In the genomic region with DNA sequence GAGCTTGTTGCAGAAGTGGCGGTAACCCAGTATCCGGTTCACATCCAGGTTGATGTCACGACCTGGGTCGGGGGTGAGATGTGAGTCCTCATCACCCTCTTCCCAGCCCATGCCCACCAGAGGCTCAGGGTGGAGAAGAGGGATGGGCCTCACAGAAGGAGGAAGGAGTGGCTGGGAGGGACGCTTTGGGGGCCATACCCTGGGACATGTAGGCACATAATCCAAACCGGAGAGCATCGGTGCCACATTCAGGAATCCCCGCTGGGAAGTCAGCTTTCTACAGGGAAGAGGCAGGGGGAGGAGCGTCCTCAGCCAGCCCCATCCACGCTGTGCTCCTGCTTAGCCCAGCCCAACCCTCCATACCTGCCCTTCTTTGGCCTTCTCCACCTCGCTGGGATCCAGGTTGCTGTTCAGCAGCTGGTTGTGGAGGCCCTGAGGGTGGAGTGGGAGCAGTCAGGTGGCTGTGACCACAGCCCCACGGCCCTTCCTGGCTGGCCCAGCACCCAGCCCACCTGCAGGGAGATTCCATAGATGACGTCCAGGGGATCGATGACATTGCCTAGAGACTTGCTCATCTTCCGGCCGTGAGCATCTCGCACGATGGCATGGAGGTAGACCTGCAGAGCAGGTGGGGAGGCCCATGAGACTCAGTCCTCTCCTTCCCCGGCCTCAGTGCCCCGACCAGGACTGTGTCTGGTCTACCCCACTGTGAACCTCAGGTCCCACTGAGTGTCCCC, we compare ENCODE assay signal across 16 cellular contexts. TPM values are rescaled to one million over a fixed set of nuclear protein-coding genes. Genes with fewer than 3 reads are reported as not detected.
A peak's percentile ranks its signal among the peaks of the same experiment; 100 is the strongest.
DNase-seq lines count a peak whose midpoint lies in the region; ATAC-seq and TF ChIP-seq lines count a peak whose summit lies in the region.
"Had no signal": no experiment of that assay in that cellular context is flagged by ENCODE, and none has a peak within 500 bp of the region (broad histone marks: within the 10 kb centered on the region; RNA-seq: fewer than 3 reads in every experiment).

No MANE protein-coding gene starts in this region.

- H3K27me3 Mint-ChIP-seq in central memory CD8-positive, alpha-beta T cell = no peaks in the 10 kb centered on the region
- peaks cover 2% of the 10 kb centered on the region for H3K27me3 Mint-ChIP-seq in stimulated activated naive CD8-positive, alpha-beta T cell treated with anti-CD3 and anti-CD28 coated beads, Interleukin-15, amount 100 ng/mL, for 72 hours
- H3K27me3 Mint-ChIP-seq: B cell had no signal

- peaks cover 20% of the 10 kb centered on the region for H3K4me1 Mint-ChIP-seq in central memory CD8-positive, alpha-beta T cell
- H3K4me1 Mint-ChIP-seq in stimulated activated naive CD8-positive, alpha-beta T cell treated with anti-CD3 and anti-CD28 coated beads, Interleukin-15, amount 100 ng/mL, for 72 hours = peaks cover 24% of the 10 kb centered on the region
- H3K4me1 Mint-ChIP-seq: GM23338 had no signal

- no peaks in the 10 kb centered on the region for H3K79me2 ChIP-seq in osteoblast (ENCODE audit: insufficient read depth, low read length)

- peaks cover 19% of the 10 kb centered on the region for H3K36me3 Mint-ChIP-seq in central memory CD8-positive, alpha-beta T cell (ENCODE audit: insufficient read depth)

- no peaks in the 10 kb centered on the region for H3K9me3 ChIP-seq in osteoblast (ENCODE audit: low read depth, low read length)
- H3K9me3 ChIP-seq: Peyer's patch had no signal

- H3K9me3 Mint-ChIP-seq in central memory CD8-positive, alpha-beta T cell = no peaks in the 10 kb centered on the region
- H3K9me3 Mint-ChIP-seq in stimulated activated naive CD8-positive, alpha-beta T cell treated with anti-CD3 and anti-CD28 coated beads, Interleukin-15, amount 100 ng/mL, for 72 hours = no peaks in the 10 kb centered on the region
- H3K9me3 Mint-ChIP-seq: GM23338 had no signal

- H3K4me1 ChIP-seq in osteoblast (ENCODE audit: insufficient read depth, low read length) = peaks cover 12% of the 10 kb centered on the region

- H2AFZ ChIP-seq in osteoblast (ENCODE audit: low read length) = no peak overlapping the region
- H2AFZ ChIP-seq: GM23338 had no signal

- peaks cover 3% of the 10 kb centered on the region for H4K20me1 ChIP-seq in osteoblast (ENCODE audit: insufficient read depth, low read length)

- peak overlapping the region; percentile 60 for H3K27ac Mint-ChIP-seq in central memory CD8-positive, alpha-beta T cell (ENCODE audit: low read depth)
- no peak overlapping the region for H3K27ac Mint-ChIP-seq in stimulated activated naive CD8-positive, alpha-beta T cell treated with anti-CD3 and anti-CD28 coated beads, Interleukin-15, amount 100 ng/mL, for 72 hours
- H3K27ac Mint-ChIP-seq: B cell, GM23338 had no signal

- no peak for ATAC-seq in Right ventricle myocardium inferior
- no peak for ATAC-seq in central memory CD8-positive, alpha-beta T cell (replicated peaks; ENCODE audit: extremely low read depth, poor library complexity, severe bottlenecking)
- no peak for ATAC-seq in stimulated activated naive CD8-positive, alpha-beta T cell treated with anti-CD3 and anti-CD28 coated beads, Interleukin-15, amount 100 ng/mL, for 72 hours
- ATAC-seq: GM23338 had no signal

- no peak for TF ChIP-seq CTCF in osteoblast (IDR thresholded peaks at IDR 0.05; ENCODE audit: extremely low read depth, low read depth, low read length)

- H3K4me2 ChIP-seq in osteoblast (ENCODE audit: insufficient read depth, low read length) = no peak overlapping the region
- H3K4me2 ChIP-seq: GM23338 had no signal

- peak; percentile 64 for DNase-seq in Right ventricle myocardium inferior (ENCODE audit: missing footprints)
- DNase-seq in cardiac septum (ENCODE audit: low spot score) = no peak
- DNase-seq in central memory CD8-positive, alpha-beta T cell (ENCODE audit: low spot score in 2 of 2) = no peak
- peak; percentile 55 for DNase-seq in osteoblast (ENCODE audit: insufficient read length, low spot score, missing footprints)
- no peak for DNase-seq in stimulated activated naive CD8-positive, alpha-beta T cell treated with anti-CD3 and anti-CD28 coated beads, Interleukin-15, amount 100 ng/mL, for 72 hours
- DNase-seq in GF-D8 (lab: John Stamatoyannopoulos, UW) = no peak
- DNase-seq: KBM-7; NCI-H1105 treated with DMSO at 0.1 percent for 48 hours; NCI-H1694; NCI-H510A; NCI-H748 treated with DMSO at 0.1 percent for 48 hours; NK-92 treated with Interleukin-12 subunit alpha and Interleukin-12 subunit beta, amount 100 ng/mL, for 24 hours; Peyer's patch; Right ventricle myocardium superior had no signal

- H3K27ac ChIP-seq in osteoblast (ENCODE audit: low read depth, low read length) = no peak overlapping the region
- H3K27ac ChIP-seq: Peyer's patch had no signal

- no peak overlapping the region for H3K4me3 Mint-ChIP-seq in central memory CD8-positive, alpha-beta T cell
- no peak overlapping the region for H3K4me3 Mint-ChIP-seq in stimulated activated naive CD8-positive, alpha-beta T cell treated with anti-CD3 and anti-CD28 coated beads, Interleukin-15, amount 100 ng/mL, for 72 hours
- H3K4me3 Mint-ChIP-seq: B cell, GM23338 had no signal

- H3K27me3 ChIP-seq in osteoblast (ENCODE audit: insufficient read depth, low read length) = no peaks in the 10 kb centered on the region
- H3K27me3 ChIP-seq: Peyer's patch had no signal

- peaks cover 59% of the 10 kb centered on the region for H3K36me3 ChIP-seq in osteoblast (ENCODE audit: insufficient read depth, low read length)

- H3K4me3 ChIP-seq in osteoblast (ENCODE audit: insufficient read depth, low read length) = no peak overlapping the region
- H3K4me3 ChIP-seq: GM23338, Peyer's patch had no signal

- intact Hi-C loops in Right ventricle myocardium inferior (cut with DNase I) (no loop called here), cardiac septum (cut with DNase I) (no loop called here)

RNA-seq across cellular contexts. Expression of a gene that starts 3.5 kb away (rescaled TPM):
- 12.1 TPM for total RNA-seq in Right ventricle myocardium inferior
- total RNA-seq in cardiac septum = 21.5 TPM
- 0.29 and 0.36 TPM in 2 replicates for total RNA-seq in osteoblast

RNA-seq across cellular contexts. Expression of a gene that starts 14.9 kb away (rescaled TPM):
- total RNA-seq in Right ventricle myocardium inferior (29.7 TPM), cardiac septum (35.0 TPM), osteoblast (40.1 and 42.0 TPM in 2 replicates)

RNA-seq across cellular contexts. Expression of a gene that starts 18.2 kb away (rescaled TPM):
- 0.57 TPM for total RNA-seq in Right ventricle myocardium inferior
- total RNA-seq in cardiac septum = 0.86 TPM
- total RNA-seq in osteoblast = 0.59 and 1.4 TPM in 2 replicates

RNA-seq across cellular contexts. Expression of a gene that starts 26.1 kb away (rescaled TPM):
- total RNA-seq in Right ventricle myocardium inferior (24.6 TPM), cardiac septum (24.0 TPM), osteoblast (18.3 and 22.4 TPM in 2 replicates)

RNA-seq across cellular contexts. Expression of a gene that starts 34.4 kb away (rescaled TPM):
- total RNA-seq in Right ventricle myocardium inferior = 1.6 TPM
- 2.4 TPM for total RNA-seq in cardiac septum
- total RNA-seq in osteoblast = 0.29 and 0.72 TPM in 2 replicates

Comparison
In these comparisons a context has a peak if more than half of its experiments do, and no peak if none do; other contexts are left out.
1. DNase-seq: peak in Right ventricle myocardium inferior (single experiment) and osteoblast (single experiment); none in cardiac septum (single experiment), central memory CD8-positive, alpha-beta T cell (0 of 2), stimulated activated naive CD8-positive, alpha-beta T cell treated with anti-CD3 and anti-CD28 coated beads, Interleukin-15, amount 100 ng/mL, for 72 hours (0 of 2) and GF-D8 (single experiment).